Comparison of ENCODE assay signal across 25 cellular contexts in the genomic region with DNA sequence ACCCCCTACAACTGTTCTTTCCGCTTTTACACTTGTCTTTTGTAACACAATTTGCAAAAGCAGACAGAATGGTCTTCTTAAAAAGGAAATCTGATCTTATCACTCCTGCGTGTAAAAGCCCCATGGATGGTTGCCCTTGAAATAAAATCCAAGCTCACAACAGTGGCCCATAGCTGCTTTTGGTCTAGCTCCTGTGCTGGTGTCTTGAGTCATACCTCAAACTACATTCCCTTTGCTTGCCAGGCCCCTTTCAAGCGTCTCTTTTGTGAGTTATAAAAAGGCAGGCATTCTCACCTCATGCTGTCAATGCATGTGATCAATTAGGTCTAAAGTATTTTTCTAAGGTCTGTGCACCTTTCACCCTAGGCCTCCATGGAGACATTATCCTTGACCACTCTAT. TPM values are rescaled to one million over a fixed set of nuclear protein-coding genes. Genes with fewer than 3 reads are reported as not detected.
DNase-seq lines count a peak whose midpoint lies in the region; ATAC-seq lines count a peak whose summit lies in the region.
"Had no signal": no experiment of that assay in that cellular context is flagged by ENCODE, and none has a peak within 500 bp of the region (broad histone marks: within the 10 kb centered on the region; RNA-seq: fewer than 3 reads in every experiment).

No MANE protein-coding gene starts in this region.

- H3K9me3 ChIP-seq in T-helper 17 cell (ENCODE audit: control insufficient read depth, low read length, poor library complexity, severe bottlenecking), result no peaks in the 10 kb centered on the region
- H3K9me3 ChIP-seq: Caco-2, SJSA1 had no signal

- ATAC-seq in T-helper 17 cell (no peak), Right ventricle myocardium inferior (no peak), GM21529 (IDR thresholded peaks at IDR 0.05; ENCODE audit: unreplicated experiment) (no peak)
- ATAC-seq in stimulated activated effector memory CD8-positive, alpha-beta T cell treated with anti-CD3 and anti-CD28 coated beads, Interleukin-12 subunit alpha, Interleukin-12 subunit beta, amount 100 ng/mL, for 72 hours, result no peak
- ATAC-seq: CD8-positive, alpha-beta T cell had no signal

- no peaks in the 10 kb centered on the region for H3K27me3 Mint-ChIP-seq in activated naive CD4-positive, alpha-beta T cell treated with anti-CD3 and anti-CD28 coated beads for 36 hours (ENCODE audit: low read depth)
- no peaks in the 10 kb centered on the region for H3K27me3 Mint-ChIP-seq in T-helper 17 cell
- H3K27me3 Mint-ChIP-seq: B cell, IgD-negative memory B cell had no signal

- CTCF ChIA-PET in activated naive CD4-positive, alpha-beta T cell treated with anti-CD3 and anti-CD28 coated beads for 36 hours (lab: Charles Lee), result no interaction called here

- peak overlapping the region; percentile 2 for H3K27ac Mint-ChIP-seq in activated naive CD4-positive, alpha-beta T cell treated with anti-CD3 and anti-CD28 coated beads for 36 hours
- H3K27ac Mint-ChIP-seq in T-helper 17 cell, result peak overlapping the region; percentile 41
- H3K27ac Mint-ChIP-seq in stimulated activated effector memory CD8-positive, alpha-beta T cell treated with anti-CD3 and anti-CD28 coated beads, Interleukin-12 subunit alpha, Interleukin-12 subunit beta, amount 100 ng/mL, for 72 hours, result peak overlapping the region; percentile 87
- H3K27ac Mint-ChIP-seq: B cell; CD8-positive, alpha-beta T cell; IgD-negative memory B cell had no signal

- no peak for DNase-seq in activated naive CD4-positive, alpha-beta T cell treated with anti-CD3 and anti-CD28 coated beads for 36 hours
- DNase-seq in activated naive CD4-positive, alpha-beta T cell (lab: John Stamatoyannopoulos, UW), result no peak
- DNase-seq in T-helper 17 cell, result no peak
- DNase-seq in islet precursor cell, result peak; percentile 64
- DNase-seq in stimulated activated effector memory CD8-positive, alpha-beta T cell treated with anti-CD3 and anti-CD28 coated beads, Interleukin-12 subunit alpha, Interleukin-12 subunit beta, amount 100 ng/mL, for 72 hours (ENCODE audit: low spot score in 2 of 2), result no peak
- DNase-seq in Right ventricle myocardium inferior (ENCODE audit: missing footprints), result no peak
- DNase-seq in NCI-H187 treated with DMSO at 0.1 percent for 48 hours (lab: John Stamatoyannopoulos, UW), result no peak
- DNase-seq: Caco-2; CD8-positive, alpha-beta T cell; DMS 273 treated with DMSO at 0.1 percent for 48 hours; DMS79; EL; GDM1; H7; NCI-H1092 treated with DMSO at 0.1 percent for 48 hours; NCI-H1436; NCI-H187; NCI-H446; NCI-H524 treated with DMSO at 0.1 percent for 48 hours; PC-9; Right ventricle myocardium superior had no signal

- intact Hi-C loops in activated naive CD4-positive, alpha-beta T cell treated with anti-CD3 and anti-CD28 coated beads for 36 hours (cut with micrococcal nuclease), result loop anchor here (5.0 kb wide), 1 partner anchor 72 kb away; no protein-coding TSS in a partner anchor
- intact Hi-C loops in Right ventricle myocardium inferior (cut with DNase I), result no loop called here

- H3K4me3 Mint-ChIP-seq in activated naive CD4-positive, alpha-beta T cell treated with anti-CD3 and anti-CD28 coated beads for 36 hours, result no peak overlapping the region
- H3K4me3 Mint-ChIP-seq in T-helper 17 cell, result no peak overlapping the region
- H3K4me3 Mint-ChIP-seq in stimulated activated effector memory CD8-positive, alpha-beta T cell treated with anti-CD3 and anti-CD28 coated beads, Interleukin-12 subunit alpha, Interleukin-12 subunit beta, amount 100 ng/mL, for 72 hours, result no peak overlapping the region
- H3K4me3 Mint-ChIP-seq: B cell; CD8-positive, alpha-beta T cell; IgD-negative memory B cell had no signal

- no peaks in the 10 kb centered on the region for H3K36me3 Mint-ChIP-seq in activated naive CD4-positive, alpha-beta T cell treated with anti-CD3 and anti-CD28 coated beads for 36 hours (ENCODE audit: low read depth)
- H3K36me3 Mint-ChIP-seq in T-helper 17 cell (ENCODE audit: low read depth), result no peaks in the 10 kb centered on the region
- H3K36me3 Mint-ChIP-seq in stimulated activated effector memory CD8-positive, alpha-beta T cell treated with anti-CD3 and anti-CD28 coated beads, Interleukin-12 subunit alpha, Interleukin-12 subunit beta, amount 100 ng/mL, for 72 hours, result peaks cover 28% of the 10 kb centered on the region

- no peaks in the 10 kb centered on the region for H3K9me3 Mint-ChIP-seq in activated naive CD4-positive, alpha-beta T cell treated with anti-CD3 and anti-CD28 coated beads for 36 hours
- no peaks in the 10 kb centered on the region for H3K9me3 Mint-ChIP-seq in stimulated activated effector memory CD8-positive, alpha-beta T cell treated with anti-CD3 and anti-CD28 coated beads, Interleukin-12 subunit alpha, Interleukin-12 subunit beta, amount 100 ng/mL, for 72 hours
- H3K9me3 Mint-ChIP-seq: CD8-positive, alpha-beta T cell; IgD-negative memory B cell had no signal

- H3K4me1 Mint-ChIP-seq in activated naive CD4-positive, alpha-beta T cell treated with anti-CD3 and anti-CD28 coated beads for 36 hours (ENCODE audit: low read depth), result peaks cover 4% of the 10 kb centered on the region
- peaks cover 18% of the 10 kb centered on the region for H3K4me1 Mint-ChIP-seq in T-helper 17 cell
- H3K4me1 Mint-ChIP-seq in stimulated activated effector memory CD8-positive, alpha-beta T cell treated with anti-CD3 and anti-CD28 coated beads, Interleukin-12 subunit alpha, Interleukin-12 subunit beta, amount 100 ng/mL, for 72 hours, result peaks cover 29% of the 10 kb centered on the region
- H3K4me1 Mint-ChIP-seq: B cell had no signal

RNA-seq across cellular contexts. Expression of a gene that starts 27.6 kb away (rescaled TPM):
- 1 to 10 TPM; 1.5 to 2.8 TPM for total RNA-seq in activated naive CD4-positive, alpha-beta T cell treated with anti-CD3 and anti-CD28 coated beads for 36 hours
- total RNA-seq in T-helper 17 cell (10 to 100 TPM; 19.3 to 20.8 TPM), Right ventricle myocardium inferior (1.1 TPM)
- total RNA-seq: B cell had no signal

Comparison
In these comparisons a context has a peak if more than half of its experiments do, and no peak if none do; other contexts are left out.
1. H3K27ac Mint-ChIP-seq: peak in every context shown above with its lines; median percentile 87 in stimulated activated effector memory CD8-positive, alpha-beta T cell treated with anti-CD3 and anti-CD28 coated beads, Interleukin-12 subunit alpha, Interleukin-12 subunit beta, amount 100 ng/mL, for 72 hours; 41 in T-helper 17 cell; 2 in activated naive CD4-positive, alpha-beta T cell treated with anti-CD3 and anti-CD28 coated beads for 36 hours.